Comparison of ENCODE assay signal across 30 cellular contexts in genomic region chr9:108048406-108049025, GRCh38.
DNase-seq lines count a peak whose midpoint lies in the region; ATAC-seq, FAIRE-seq and TF ChIP-seq lines count a peak whose summit lies in the region.
"Had no signal": no experiment of that assay in that cellular context is flagged by ENCODE, and none has a peak within 500 bp of the region (broad histone marks: within the 10 kb centered on the region; RNA-seq: fewer than 3 reads in every experiment).

No MANE protein-coding gene starts in this region.

- H3F3A ChIP-seq in SK-N-SH (replicated peaks; ENCODE audit: insufficient read depth) (peaks cover 18% of the 10 kb centered on the region), smooth muscle cell (ENCODE audit: low read depth) (peaks cover 12% of the 10 kb centered on the region)

- TF ChIP-seq CTCF in SK-N-SH (IDR thresholded peaks at IDR 0.05): no peak
- no peak for TF ChIP-seq CTCF in K562 (IDR thresholded peaks at IDR 0.05 in 2 of 3, conservative IDR thresholded peaks at IDR 0.05 in 1 of 3; ENCODE audit: insufficient read depth in 2 of 3, low read depth in 1 of 3, low read length in 3 of 3)
- no peak for TF ChIP-seq CTCF in fibroblast of the aortic adventitia (IDR thresholded peaks at IDR 0.05; ENCODE audit: insufficient read depth, low read length)
- no peak for TF ChIP-seq CTCF in smooth muscle cell (IDR thresholded peaks at IDR 0.05; ENCODE audit: borderline replicate concordance, insufficient read depth, poor library complexity, severe bottlenecking)
- no peak for TF ChIP-seq CTCF in body of pancreas (IDR thresholded peaks at IDR 0.05)

- H3K9ac ChIP-seq in SK-N-SH (peak overlapping the region; percentile 27; the same call in 1 of the 2 replicates), K562 (ENCODE audit: insufficient read depth in 1 of 2, low read depth in 2 of 2, low read length in 2 of 2) (no peak overlapping the region), smooth muscle cell (ENCODE audit: low read depth) (peak overlapping the region; percentile 62)

- in situ Hi-C loops in K562 (cut with MboI): no loop called here

- no peak for TF ChIP-seq EP300 in SK-N-SH (IDR thresholded peaks at IDR 0.05; ENCODE audit: borderline replicate concordance in 1 of 2, low read depth in 1 of 2, low read length in 1 of 2)
- no peak for TF ChIP-seq EP300 in K562 (IDR thresholded peaks at IDR 0.05; ENCODE audit: low read length)

- no peaks in the 10 kb centered on the region for H3K27me3 ChIP-seq in SK-N-SH (ENCODE audit: insufficient read depth)
- no peaks in the 10 kb centered on the region for H3K27me3 ChIP-seq in K562 (ENCODE audit: control insufficient read depth in 2 of 2, insufficient read depth in 2 of 2, low read length in 2 of 2)
- no peaks in the 10 kb centered on the region for H3K27me3 ChIP-seq in smooth muscle cell (ENCODE audit: low read depth)
- H3K27me3 ChIP-seq in body of pancreas: no peaks in the 10 kb centered on the region
- H3K27me3 ChIP-seq: ovary, vagina had no signal

- H2AFZ ChIP-seq in SK-N-SH (ENCODE audit: low read depth) (no peak overlapping the region), K562 (ENCODE audit: low read depth, low read length) (0 out of 2 replicates have a peak overlapping the region, but pooled peaks have one; percentile 69), smooth muscle cell (ENCODE audit: low read depth) (no peak overlapping the region)

- H3K4me2 ChIP-seq in SK-N-SH: no peak overlapping the region
- H3K4me2 ChIP-seq in K562 (ENCODE audit: insufficient read depth, low read length): no peak overlapping the region
- H3K4me2 ChIP-seq in smooth muscle cell: no peak overlapping the region

- no peaks in the 10 kb centered on the region for H3K9me1 ChIP-seq in K562 (ENCODE audit: control insufficient read depth, insufficient read depth, low read length)

- H3K9me3 ChIP-seq in SK-N-SH (0 out of 2 replicates have a peak, but pooled peaks cover 4% of the 10 kb centered on the region), K562 (replicated peaks; ENCODE audit: control insufficient read depth, insufficient read depth, low read depth, low read length) (no peaks in the 10 kb centered on the region; the same call in 1 of the 2 replicates), smooth muscle cell (replicated peaks; ENCODE audit: low read depth) (peaks cover 4% of the 10 kb centered on the region), body of pancreas (no peaks in the 10 kb centered on the region)
- H3K9me3 ChIP-seq: ovary had no signal

- FAIRE-seq in K562 (lab: Jason Lieb, UNC): no peak
- FAIRE-seq: small intestine had no signal

- peaks cover 0 to 6% of the 10 kb centered on the region in 2 experiments for H3K36me3 ChIP-seq in SK-N-SH (replicated peaks in 1 of 2; ENCODE audit: control insufficient read depth in 1 of 2, insufficient read depth in 2 of 2, low read length in 1 of 2)
- H3K36me3 ChIP-seq in K562 (ENCODE audit: control insufficient read depth, insufficient read depth, low read length): no peaks in the 10 kb centered on the region
- H3K36me3 ChIP-seq in smooth muscle cell (ENCODE audit: low read depth): peaks cover 4% of the 10 kb centered on the region
- no peaks in the 10 kb centered on the region for H3K36me3 ChIP-seq in body of pancreas (replicated peaks in 1 of 2; ENCODE audit: insufficient read depth in 1 of 2, low read depth in 2 of 2)
- H3K36me3 ChIP-seq: ovary, vagina had no signal

- DNase-seq in SK-N-SH: no peak
- DNase-seq in K562 (ENCODE audit: extremely low read depth in 1 of 4, low spot score in 3 of 4): no peak
- DNase-seq in fibroblast of the aortic adventitia (ENCODE audit: low read depth): peak; percentile 33
- DNase-seq in smooth muscle cell (lab: John Stamatoyannopoulos, UW; ENCODE audit: unreplicated experiment): no peak
- DNase-seq in SHP77 treated with DMSO at 0.1 percent for 48 hours (lab: John Stamatoyannopoulos, UW): no peak
- DNase-seq in body of pancreas: no peak
- DNase-seq: activated CD4-positive, alpha-beta T cell treated with anti-CD3 and anti-CD28 coated beads for 36 hours; activated CD8-positive, alpha-beta memory T cell treated with anti-CD3 and anti-CD28 coated beads for 24 hours; activated effector memory CD4-positive, alpha-beta T cell treated with anti-CD3 and anti-CD28 coated beads, Interleukin-2, amount 50 U/mL, for 16 hours; activated naive CD8-positive, alpha-beta T cell treated with anti-CD3 and anti-CD28 coated beads, Interleukin-2, amount 50 U/mL, for 24 hours; AML-193; CD4-positive, alpha-beta T cell; erythroblast; left ventricle myocardium superior; midbrain; natural killer cell; NCI-H1048; NCI-H1694 treated with DMSO at 0.1 percent for 48 hours; NCI-H2171; NCI-H526 treated with DMSO at 0.1 percent for 48 hours; ovary; small intestine; stimulated activated CD4-positive, alpha-beta T cell treated with anti-CD3 and anti-CD28 coated beads, Interleukin-1b, Interleukin-23, amount 100 ng/mL, for 48 hours; stimulated activated CD8-positive, alpha-beta memory T cell treated with anti-CD3 and anti-CD28 coated beads, Interleukin-4, amount 100 ng/mL, for 48 hours; stimulated activated naive CD8-positive, alpha-beta T cell treated with anti-CD3 and anti-CD28 coated beads, Interleukin-15, amount 100 ng/mL, for 72 hours had no signal

- ATAC-seq in SK-N-SH treated with all-trans-retinoic acid at 6 μM for 48 hours (no peak), K562 (no peak), body of pancreas (no peak), GM21423 (IDR thresholded peaks at IDR 0.05; ENCODE audit: unreplicated experiment) (no peak)
- ATAC-seq: activated CD4-positive, alpha-beta T cell treated with anti-CD3 and anti-CD28 coated beads for 36 hours; activated naive CD8-positive, alpha-beta T cell treated with anti-CD3 and anti-CD28 coated beads, Interleukin-2, amount 50 U/mL, for 24 hours; left ventricle myocardium superior; natural killer cell; stimulated activated naive CD8-positive, alpha-beta T cell treated with anti-CD3 and anti-CD28 coated beads, Interleukin-15, amount 100 ng/mL, for 72 hours had no signal

- TF ChIP-seq RAD21 in SK-N-SH (IDR thresholded peaks at IDR 0.05; ENCODE audit: low read length) (no peak), K562 (CRISPR knock-in tag; conservative IDR thresholded peaks at IDR 0.05 in 1 of 2, IDR thresholded peaks at IDR 0.05 in 1 of 2) (no peak)

- H3K4me3 ChIP-seq in SK-N-SH (ENCODE audit: low read depth in 2 of 2, low read length in 1 of 2): no peak overlapping the region
- no peak overlapping the region for H3K4me3 ChIP-seq in K562
- no peak overlapping the region for H3K4me3 ChIP-seq in fibroblast of the aortic adventitia (ENCODE audit: low read depth, low read length)
- no peak overlapping the region for H3K4me3 ChIP-seq in smooth muscle cell
- no peak overlapping the region for H3K4me3 ChIP-seq in body of pancreas
- H3K4me3 ChIP-seq: ovary, SK-N-MC, vagina had no signal

- H3K4me1 ChIP-seq in SK-N-SH (ENCODE audit: control insufficient read depth in 1 of 2, insufficient read depth in 2 of 2, low read depth in 1 of 2, low read length in 1 of 2) (peaks cover 0 to 6% of the 10 kb centered on the region in 2 experiments; a peak in 2 of 4 replicates), K562 (replicated peaks in 1 of 2; ENCODE audit: control insufficient read depth in 2 of 2, insufficient read depth in 2 of 2, low read length in 2 of 2) (peaks cover 0 to 23% of the 10 kb centered on the region in 2 experiments; a peak in 3 of 5 replicates), smooth muscle cell (ENCODE audit: low read depth) (peaks cover 29% of the 10 kb centered on the region), body of pancreas (peaks cover 4% of the 10 kb centered on the region)

- CTCF ChIA-PET in SK-N-SH (lab: Yijun Ruan, JAX): interaction anchor here (1.4 kb wide), 1 partner anchor 10 kb away, joined by 3 read pairs; no protein-coding TSS in a partner anchor
- CTCF ChIA-PET in K562 (lab: Yijun Ruan, JAX; ENCODE audit: low intra/inter-chr PET ratio): no interaction called here

- H4K20me1 ChIP-seq in SK-N-SH (ENCODE audit: insufficient read depth) (no peaks in the 10 kb centered on the region), K562 (replicated peaks; ENCODE audit: control insufficient read depth, insufficient read depth, low read length) (no peaks in the 10 kb centered on the region), smooth muscle cell (ENCODE audit: low read depth) (no peaks in the 10 kb centered on the region)

- POLR2A ChIA-PET in SK-N-SH (lab: Yijun Ruan, JAX) (no interaction called here), K562 (lab: Yijun Ruan, JAX) (interaction anchor here (1.4 kb wide), 1 partner anchor 9 kb away, joined by 4 read pairs; no protein-coding TSS in a partner anchor)

- intact Hi-C loops in K562 (cut with micrococcal nuclease): no loop called here
- intact Hi-C loops in body of pancreas (cut with DNase I): no loop called here

- H3K79me2 ChIP-seq in SK-N-SH (ENCODE audit: insufficient read depth) (no peaks in the 10 kb centered on the region), K562 (ENCODE audit: control insufficient read depth, insufficient read depth, low read length) (no peaks in the 10 kb centered on the region), smooth muscle cell (ENCODE audit: low read depth) (no peaks in the 10 kb centered on the region)

- H3K27ac ChIP-seq in SK-N-SH (ENCODE audit: low read depth in 2 of 2, low read length in 1 of 2) (peak overlapping the region in 1 of 2 experiments; percentile 59; a peak in 2 of 4 replicates), K562 (ENCODE audit: extremely low read depth, low read depth, low read length) (no peak overlapping the region), smooth muscle cell (ENCODE audit: low read depth) (peak overlapping the region; percentile 84), body of pancreas (no peak overlapping the region)
- H3K27ac ChIP-seq: 22Rv1, ovary, SK-N-MC, vagina had no signal

- TF ChIP-seq POLR2A in K562 (conservative IDR thresholded peaks at IDR 0.05) (no peak), body of pancreas (IDR thresholded peaks at IDR 0.05) (no peak)

- H3K9me2 ChIP-seq in SK-N-SH: no peaks in the 10 kb centered on the region

- BruUV-seq in K562 (replicated peaks; lab: Mats Ljungman, UMichigan): no TSS peak

TF ChIP-seq in SK-N-SH treated with all-trans-retinoic acid at 6 μM for 48 hours, 23 proteins besides CTCF, POLR2A, EP300 and RAD21 (continues in another document):
- TF ChIP-seq ZNF70 (CRISPR knock-in tag; IDR thresholded peaks at IDR 0.05): no peak
- no peak for TF ChIP-seq TOX (CRISPR knock-in tag; IDR thresholded peaks at IDR 0.05; ENCODE audit: borderline replicate concordance)
- TF ChIP-seq ZFP3 (CRISPR knock-in tag; IDR thresholded peaks at IDR 0.05): no peak
- no peak for TF ChIP-seq RARB (CRISPR knock-in tag; IDR thresholded peaks at IDR 0.05)
- TF ChIP-seq ISL1 (CRISPR knock-in tag; IDR thresholded peaks at IDR 0.05): no peak
- TF ChIP-seq OSR1 (CRISPR knock-in tag; IDR thresholded peaks at IDR 0.05): no peak

TF ChIP-seq in K562, 482 proteins besides CTCF, POLR2A, EP300 and RAD21 (continues in another document):
- TF ChIP-seq BACH1 (tag; IDR thresholded peaks at IDR 0.05) (0 out of 2 replicates have a peak, but pooled peaks have one; percentile 31), CAMTA2 (CRISPR knock-in tag; conservative IDR thresholded peaks at IDR 0.05) (no peak), CBX1 (IDR thresholded peaks at IDR 0.05; ENCODE audit: low read depth) (0 out of 2 replicates have a peak, but pooled peaks have one; percentile 18), MYNN (IDR thresholded peaks at IDR 0.05) (no peak), MYNN (CRISPR knock-in tag; IDR thresholded peaks at IDR 0.05) (no peak), BCOR (IDR thresholded peaks at IDR 0.05) (peak; percentile 89; the same call in 1 of the 2 replicates)

Comparison
In these comparisons a context has a peak if more than half of its experiments do, and no peak if none do; other contexts are left out.
1. H3K9ac ChIP-seq: peak in SK-N-SH (single experiment) and smooth muscle cell (single experiment); none in K562 (0 of 2).